Comparison of ENCODE assay signal across 1 cellular context in genomic region chr17:40063034-40063765, GRCh38.
TF ChIP-seq lines count a peak whose summit lies in the region.

No MANE protein-coding gene starts in this region.

TF ChIP-seq in HepG2, 621 proteins besides CTCF, POLR2A, EP300 and RAD21 (continued from another document and continues in another):
- 0 out of 2 replicates have a peak, but pooled peaks have one; percentile 56 for TF ChIP-seq ZNF790 (CRISPR knock-in tag; IDR thresholded peaks at IDR 0.05; ENCODE audit: borderline replicate concordance)
- no peak for TF ChIP-seq ZNF512B (CRISPR knock-in tag; IDR thresholded peaks at IDR 0.05; ENCODE audit: borderline replicate concordance)
- TF ChIP-seq SP140L (CRISPR knock-in tag; IDR thresholded peaks at IDR 0.05; ENCODE audit: borderline replicate concordance) = no peak
- no peak for TF ChIP-seq PHB2 (IDR thresholded peaks at IDR 0.05; ENCODE audit: partially characterized antibody)
- TF ChIP-seq ZNF484 (CRISPR knock-in tag; IDR thresholded peaks at IDR 0.05; ENCODE audit: borderline replicate concordance, low read depth) = no peak
- TF ChIP-seq RFXANK (CRISPR knock-in tag; IDR thresholded peaks at IDR 0.05) = no peak
- no peak for TF ChIP-seq CREB1 (IDR thresholded peaks at IDR 0.05)
- TF ChIP-seq CREB1 (CRISPR knock-in tag; IDR thresholded peaks at IDR 0.05) = no peak
- TF ChIP-seq SMAD9 (CRISPR knock-in tag; IDR thresholded peaks at IDR 0.05) = no peak
- TF ChIP-seq DZIP1 (CRISPR knock-in tag; IDR thresholded peaks at IDR 0.05) = no peak
- TF ChIP-seq SUZ12 (IDR thresholded peaks at IDR 0.05; ENCODE audit: low read depth, low read length) = no peak
- TF ChIP-seq MYC (CRISPR knock-in tag; IDR thresholded peaks at IDR 0.05; ENCODE audit: borderline replicate concordance) = peak; percentile 68; the same call in 1 of the 2 replicates
- TF ChIP-seq ZBTB2 (CRISPR knock-in tag; IDR thresholded peaks at IDR 0.05; ENCODE audit: low read depth) = peak; percentile 87
- no peak for TF ChIP-seq DNMT3B (CRISPR knock-in tag; conservative IDR thresholded peaks at IDR 0.05)
- no peak for TF ChIP-seq ZBTB26 (CRISPR knock-in tag; IDR thresholded peaks at IDR 0.05; ENCODE audit: borderline replicate concordance)
- TF ChIP-seq ZBTB42 (CRISPR knock-in tag; IDR thresholded peaks at IDR 0.05) = peak; percentile 59; the same call in 1 of the 2 replicates
- no peak for TF ChIP-seq MTA3 (CRISPR knock-in tag; IDR thresholded peaks at IDR 0.05)
- no peak for TF ChIP-seq TBX3 (IDR thresholded peaks at IDR 0.05; ENCODE audit: borderline replicate concordance)
- TF ChIP-seq ATF7-NPFF (CRISPR knock-in tag; IDR thresholded peaks at IDR 0.05; ENCODE audit: low read depth) = peak; percentile 17; the same call in 1 of the 2 replicates
- TF ChIP-seq EHMT2 (IDR thresholded peaks at IDR 0.05; ENCODE audit: borderline replicate concordance, low read depth, low read length) = no peak
- no peak for TF ChIP-seq PRDM10 (CRISPR knock-in tag; IDR thresholded peaks at IDR 0.05; ENCODE audit: low read depth)
- TF ChIP-seq TRAFD1 (CRISPR knock-in tag; IDR thresholded peaks at IDR 0.05; ENCODE audit: borderline replicate concordance) = no peak
- no peak for TF ChIP-seq CCDC6 (CRISPR knock-in tag; IDR thresholded peaks at IDR 0.05)
- no peak for TF ChIP-seq POLR2AphosphoS5 (IDR thresholded peaks at IDR 0.05; ENCODE audit: low read depth, low read length)
- TF ChIP-seq ETV5 (CRISPR knock-in tag; IDR thresholded peaks at IDR 0.05; ENCODE audit: borderline replicate concordance) = no peak; the same call in 1 of the 2 replicates
- TF ChIP-seq GFI1 (CRISPR knock-in tag; IDR thresholded peaks at IDR 0.05; ENCODE audit: borderline replicate concordance) = peak; percentile 67; the same call in 1 of the 2 replicates
- no peak for TF ChIP-seq SIX1 (CRISPR knock-in tag; IDR thresholded peaks at IDR 0.05; ENCODE audit: borderline replicate concordance)
- peak; percentile 81 for TF ChIP-seq HNRNPLL (IDR thresholded peaks at IDR 0.05; ENCODE audit: low read depth, low read length, poor library complexity, severe bottlenecking)
- TF ChIP-seq REL (CRISPR knock-in tag; conservative IDR thresholded peaks at IDR 0.05) = no peak
- 0 out of 2 replicates have a peak, but pooled peaks have one; percentile 79 for TF ChIP-seq ZNF333 (CRISPR knock-in tag; IDR thresholded peaks at IDR 0.05; ENCODE audit: borderline replicate concordance)
- TF ChIP-seq ZBED4 (CRISPR knock-in tag; IDR thresholded peaks at IDR 0.05; ENCODE audit: borderline replicate concordance) = no peak
- TF ChIP-seq GRHL1 (CRISPR knock-in tag; conservative IDR thresholded peaks at IDR 0.05) = no peak
- no peak; the same call in none of the 2 replicates for TF ChIP-seq SAP130 (CRISPR knock-in tag; IDR thresholded peaks at IDR 0.05; ENCODE audit: low read depth)
